In the genomic region with DNA sequence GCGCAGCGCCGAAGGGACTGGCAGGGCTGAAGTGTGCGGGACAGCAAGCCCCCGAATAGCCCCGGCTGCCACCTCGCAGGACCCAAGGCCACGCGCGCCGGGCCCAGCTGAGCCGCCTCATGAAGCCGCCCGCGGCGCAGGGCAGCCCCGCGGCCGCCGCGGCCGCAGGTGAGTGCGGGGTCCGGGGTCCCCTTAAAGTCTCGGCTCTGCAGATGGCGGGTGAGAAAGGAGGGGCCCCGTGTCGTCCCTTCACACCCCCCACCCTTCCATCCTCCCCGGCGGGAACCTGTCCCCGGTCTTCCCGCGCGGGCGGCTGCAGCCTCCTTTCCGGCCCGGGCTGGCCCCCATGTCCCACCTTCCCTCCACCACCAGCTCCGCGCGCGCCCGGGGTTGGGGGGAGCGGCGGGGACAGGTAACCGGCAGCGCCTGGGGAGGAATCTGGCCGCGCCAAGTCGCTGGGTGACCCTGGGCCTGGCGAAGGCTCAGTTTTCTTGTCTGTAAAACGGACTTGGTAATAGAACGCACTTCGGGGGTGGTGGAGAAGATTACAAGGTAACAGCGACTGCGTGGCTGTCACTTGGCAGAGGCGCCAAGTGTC, we compare ENCODE assay signal across 8 cellular contexts. TPM values are rescaled to one million over a fixed set of nuclear protein-coding genes. Genes with fewer than 3 reads are reported as not detected.
DNase-seq lines count a peak whose midpoint lies in the region; ATAC-seq, FAIRE-seq and TF ChIP-seq lines count a peak whose summit lies in the region.

No MANE protein-coding gene starts in this region.

- no peak overlapping the region for H2AK5ac ChIP-seq in H9 (ENCODE audit: insufficient read length, low read length)

- ATAC-seq in K562 (peak; percentile 52), left lobe of liver (peak; percentile 10)
- peak; percentile 7 for ATAC-seq in stimulated activated naive CD8-positive, alpha-beta T cell treated with anti-CD3 and anti-CD28 coated beads, Interleukin-15, Interleukin-2, amounts not matched to agents 100 U/mL and 50 U/mL, for 24 hours

- H3K36me3 Mint-ChIP-seq in H9 (ENCODE audit: insufficient read depth in 1 of 3, low read depth in 3 of 3) (peaks cover 0 to 2% (median 0%) of the 10 kb centered on the region in 3 experiments; a peak in 1 of 7 replicates), endothelial cell (ENCODE audit: low read depth, unreplicated experiment) (no peaks in the 10 kb centered on the region)

- H3K23ac ChIP-seq in H9 (ENCODE audit: insufficient read length, low read depth, low read length): no peak overlapping the region

- H4K20me1 ChIP-seq in H9 (ENCODE audit: control insufficient read depth, insufficient read depth, insufficient read length) (no peaks in the 10 kb centered on the region), OCI-LY3 (ENCODE audit: insufficient read depth, low read length) (no peaks in the 10 kb centered on the region), K562 (replicated peaks; ENCODE audit: control insufficient read depth, insufficient read depth, low read length) (no peaks in the 10 kb centered on the region)

- H4K91ac ChIP-seq in H9 (ENCODE audit: insufficient read length, low read depth, low read length): no peak overlapping the region

- H3K9me3 ChIP-seq in H9 (ENCODE audit: control insufficient read depth, low read depth, low read length): no peaks in the 10 kb centered on the region
- no peaks in the 10 kb centered on the region for H3K9me3 ChIP-seq in OCI-LY3 (ENCODE audit: insufficient read depth, low read length)
- H3K9me3 ChIP-seq in K562 (replicated peaks; ENCODE audit: control insufficient read depth, insufficient read depth, low read depth, low read length): no peaks in the 10 kb centered on the region

- intact Hi-C loops in K562 (cut with micrococcal nuclease): no loop called here

- H4K8ac ChIP-seq in H9 (replicated peaks; ENCODE audit: insufficient read length, low read depth, low read length): no peak overlapping the region

- DNase-seq in Daoy (ENCODE audit: low read depth): peak; percentile 11
- DNase-seq in H9: no peak
- peak; percentile 23 to 52 (median 42) for DNase-seq in K562 (ENCODE audit: extremely low read depth in 1 of 4, low spot score in 3 of 4)
- no peak for DNase-seq in left lobe of liver (ENCODE audit: low spot score)
- peak; percentile 58 for DNase-seq in stimulated activated naive CD8-positive, alpha-beta T cell treated with anti-CD3 and anti-CD28 coated beads, Interleukin-15, Interleukin-2, amounts not matched to agents 100 U/mL and 50 U/mL, for 24 hours
- no peak for DNase-seq in AML-193 (lab: John Stamatoyannopoulos, UW)
- no peak for DNase-seq in endothelial cell (ENCODE audit: low spot score)

- no peak for TF ChIP-seq EP300 in K562 (IDR thresholded peaks at IDR 0.05; ENCODE audit: low read length)

- TF ChIP-seq POLR2A in K562 (conservative IDR thresholded peaks at IDR 0.05): no peak

- no peak overlapping the region for H3K27ac Mint-ChIP-seq in H9
- no peak overlapping the region for H3K27ac Mint-ChIP-seq in endothelial cell (ENCODE audit: unreplicated experiment)

- H3T11ph ChIP-seq in H9 (ENCODE audit: low read length): no peak overlapping the region

- H3K27ac ChIP-seq in H9 (ENCODE audit: insufficient read length, low read depth, low read length) (no peak overlapping the region), OCI-LY3 (ENCODE audit: low read length) (no peak overlapping the region), K562 (ENCODE audit: extremely low read depth, low read depth, low read length) (peak overlapping the region; percentile 46; the same call in 2 of the 3 replicates)

- H3K4me1 ChIP-seq in H9 (ENCODE audit: insufficient read depth, low read length) (no peaks in the 10 kb centered on the region), OCI-LY3 (ENCODE audit: low read length) (no peaks in the 10 kb centered on the region), K562 (replicated peaks in 1 of 2; ENCODE audit: control insufficient read depth in 2 of 2, insufficient read depth in 2 of 2, low read length in 2 of 2) (peaks cover 12 to 21% of the 10 kb centered on the region in 2 experiments; a peak in 3 of 5 replicates)

- no peak for TF ChIP-seq RAD21 in K562 (CRISPR knock-in tag; conservative IDR thresholded peaks at IDR 0.05 in 1 of 2, IDR thresholded peaks at IDR 0.05 in 1 of 2)

- H3K14ac ChIP-seq in H9 (ENCODE audit: insufficient read depth, low read length): no peak overlapping the region

- H3K79me2 ChIP-seq in H9 (ENCODE audit: insufficient read depth, low read length) (no peaks in the 10 kb centered on the region), OCI-LY3 (ENCODE audit: low read length) (no peaks in the 10 kb centered on the region), K562 (ENCODE audit: control insufficient read depth, insufficient read depth, low read length) (no peaks in the 10 kb centered on the region; the same call in 2 of the 3 replicates)

- H3K4ac ChIP-seq in H9 (ENCODE audit: low read depth, low read length): no peak overlapping the region

- POLR2A ChIA-PET in K562 (lab: Yijun Ruan, JAX): interaction anchor here (0.9 to 1.4 kb wide), 2 partner anchors 49 to 190 kb away, joined by 3 to 4 read pairs; no protein-coding TSS in a partner anchor

- no peak for FAIRE-seq in K562 (lab: Jason Lieb, UNC)

- no TSS peak for BruUV-seq in K562 (replicated peaks; lab: Mats Ljungman, UMichigan)

- H3K36me3 ChIP-seq in OCI-LY3 (replicated peaks; ENCODE audit: low read depth, low read length) (no peaks in the 10 kb centered on the region), K562 (ENCODE audit: control insufficient read depth, insufficient read depth, low read length) (no peaks in the 10 kb centered on the region)

- peak overlapping the region; percentile 71 for H3K4me3 ChIP-seq in OCI-LY3 (ENCODE audit: low read length)
- H3K4me3 ChIP-seq in K562: peak overlapping the region; percentile 55

- H2BK15ac ChIP-seq in H9 (ENCODE audit: low read depth, low read length): no peak overlapping the region

- H3K27me3 ChIP-seq in H9 (ENCODE audit: insufficient read depth, low read length) (peaks cover 42% of the 10 kb centered on the region), OCI-LY3 (ENCODE audit: low read depth, low read length) (no peaks in the 10 kb centered on the region), K562 (ENCODE audit: control insufficient read depth in 2 of 2, insufficient read depth in 2 of 2, low read length in 2 of 2) (no peaks in the 10 kb centered on the region)

- H2BK120ac ChIP-seq in H9 (ENCODE audit: low read depth, low read length, poor library complexity, severe bottlenecking): no peak overlapping the region

- H3K56ac ChIP-seq in H9 (ENCODE audit: insufficient read length, low read depth, low read length): no peak overlapping the region

- H3K9me1 ChIP-seq in K562 (ENCODE audit: control insufficient read depth, insufficient read depth, low read length): no peaks in the 10 kb centered on the region

- no peak overlapping the region for H2BK5ac ChIP-seq in H9 (ENCODE audit: insufficient read length, low read length)

- H3K4me3 Mint-ChIP-seq in H9 (peak overlapping the region; percentile 52 to 77), endothelial cell (ENCODE audit: unreplicated experiment) (no peak overlapping the region)

- H3K9me3 Mint-ChIP-seq in H9 (peaks cover 0 to 5% of the 10 kb centered on the region in 2 experiments; a peak in 1 of 5 replicates), endothelial cell (ENCODE audit: unreplicated experiment) (no peaks in the 10 kb centered on the region)

- peak overlapping the region; percentile 37 for H3K4me2 ChIP-seq in H9 (ENCODE audit: insufficient read depth, insufficient read length, low read length)
- H3K4me2 ChIP-seq in OCI-LY3 (ENCODE audit: low read length): peak overlapping the region; percentile 70
- peak overlapping the region; percentile 86 for H3K4me2 ChIP-seq in K562 (ENCODE audit: insufficient read depth, low read length)

- TF ChIP-seq CTCF in H9 (conservative IDR thresholded peaks at IDR 0.05) (no peak), OCI-LY3 (IDR thresholded peaks at IDR 0.05; ENCODE audit: low read depth, low read length) (no peak), K562 (IDR thresholded peaks at IDR 0.05 in 2 of 3, conservative IDR thresholded peaks at IDR 0.05 in 1 of 3; ENCODE audit: insufficient read depth in 2 of 3, low read depth in 1 of 3, low read length in 3 of 3) (no peak), endothelial cell (IDR thresholded peaks at IDR 0.05; ENCODE audit: unreplicated experiment) (no peak)

- no peak overlapping the region for H2AFZ ChIP-seq in H9 (ENCODE audit: low read length)
- no peak overlapping the region for H2AFZ ChIP-seq in OCI-LY3 (ENCODE audit: low read depth, low read length)
- H2AFZ ChIP-seq in K562 (ENCODE audit: low read depth, low read length): peak overlapping the region; percentile 90

- no peak overlapping the region for H3K18ac ChIP-seq in H9 (ENCODE audit: insufficient read length, low read depth, low read length)

- H3K27me3 Mint-ChIP-seq in H9 (ENCODE audit: low read depth) (peaks cover 88% of the 10 kb centered on the region), endothelial cell (ENCODE audit: unreplicated experiment) (peaks cover 11% of the 10 kb centered on the region)

- H3K9ac ChIP-seq in H9 (ENCODE audit: extremely low read depth, insufficient read length, low read length) (no peak overlapping the region), OCI-LY3 (ENCODE audit: low read length) (no peak overlapping the region), K562 (ENCODE audit: insufficient read depth in 1 of 2, low read depth in 2 of 2, low read length in 2 of 2) (peak overlapping the region; percentile 56 to 83)

- no peaks in the 10 kb centered on the region for H3K79me1 ChIP-seq in H9 (ENCODE audit: insufficient read depth, low read depth, low read length, poor library complexity, severe bottlenecking)

- H4K5ac ChIP-seq in H9 (ENCODE audit: insufficient read length, low read depth, low read length): no peak overlapping the region

- in situ Hi-C loops in K562 (cut with MboI): no loop called here

- H2BK12ac ChIP-seq in H9 (ENCODE audit: insufficient read length, low read depth, low read length): no peak overlapping the region

- H3K4me1 Mint-ChIP-seq in H9 (peaks cover 3 to 14% of the 10 kb centered on the region in 2 experiments; a peak in 3 of 4 replicates), endothelial cell (ENCODE audit: unreplicated experiment) (peaks cover 2% of the 10 kb centered on the region)

- CTCF ChIA-PET in K562 (lab: Yijun Ruan, JAX; ENCODE audit: low intra/inter-chr PET ratio): interaction anchor here (0.6 kb wide), 1 partner anchor 420 kb away, joined by 3 read pairs; no protein-coding TSS in a partner anchor

- no CpG with 5 or more reads among the region's 56 CpGs for WGBS in H9 (ENCODE audit: extremely low coverage, insufficient read length, low lambda C conversion rate)
- 2% methylated on average over 35 of the region's 56 CpGs for WGBS in K562 (ENCODE audit: insufficient coverage, low coverage, missing lambda C conversion rate)

- H2BK20ac ChIP-seq in H9 (ENCODE audit: low read depth, low read length, poor library complexity, severe bottlenecking): no peak overlapping the region

- H3K23me2 ChIP-seq in H9 (ENCODE audit: insufficient read length, low read depth, low read length, poor library complexity, severe bottlenecking): peaks cover 17% of the 10 kb centered on the region

RNA-seq across cellular contexts. Expression of gene RGCC, which starts 0.3 kb away (rescaled TPM):
- total RNA-seq in Daoy (2014; rRNA removed; shearing (Covaris generic)): 7.8 and 10.6 TPM in 2 replicates
- total RNA-seq in H9 (2021) (0.46 TPM in 1 of 2 replicates, not detected in the other), K562 (2014; rRNA removed) (9.2 and 10.4 TPM in 2 replicates), K562 (2014; rRNA removed; fragmentation: Illumina TruSeq; extraction: Trizol) (5.0 and 5.8 TPM in 2 replicates), K562 (2015; rRNA removed; fragmentation: Illumina TruSeq; extraction: Trizol) (1.8 and 2.6 TPM in 2 replicates), K562 (2021) (6.1 and 7.3 TPM in 2 replicates), left lobe of liver (0.88 TPM), endothelial cell (ENCODE audit: unreplicated experiment) (0.77 TPM)
- 0.67 and 1.6 TPM in 2 replicates for total RNA-seq in K562 (2011; cell fraction: chromatin; rRNA removed; ENCODE audit: low replicate concordance)
- total RNA-seq in K562 (2011; cell fraction: nucleolus; rRNA removed): 0.92 and 1.5 TPM in 2 replicates
- total RNA-seq in K562 (2011; cell fraction: nucleoplasm; rRNA removed): 1.5 TPM in 1 of 2 replicates, not detected in the other
- polyA plus RNA-seq in K562 (2011; rRNA removed) (6.7 and 7.2 TPM in 2 replicates), K562 (2014; fragmentation: Illumina TruSeq; extraction: Trizol) (3.8 and 5.4 TPM in 2 replicates), K562 (2014; fragmentation: Nextera tagmentation; extraction: Ambion mirVana) (1 to 10 TPM in 1 of 2 experiments, under 1 TPM in 1; 0.51 to 1.6 TPM), K562 (2014; rRNA removed) (7.2 and 10.3 TPM in 2 replicates)
- 5.3 and 8.7 TPM in 2 replicates for polyA plus RNA-seq in K562 (2011; cell fraction: cytosol; rRNA removed)
- 2.8 and 4.8 TPM in 2 replicates for polyA plus RNA-seq in K562 (2011; cell fraction: nucleus; rRNA removed)
- polyA plus RNA-seq in K562 (2012): 1.7 and 2.8 TPM in 2 replicates
- polyA minus RNA-seq in K562 (2011; rRNA and poly(A)+ RNA removed): 1.3 and 1.9 TPM in 2 replicates
- polyA minus RNA-seq in K562 (2011; cell fraction: cytosol; rRNA and poly(A)+ RNA removed): 2.1 and 2.9 TPM in 2 replicates
- polyA minus RNA-seq in K562 (2011; cell fraction: nucleus; rRNA and poly(A)+ RNA removed): 0.81 and 1.4 TPM in 2 replicates

Comparison
In these comparisons a context has a peak if more than half of its experiments do, and no peak if none do; other contexts are left out.
1. DNase-seq: peak in Daoy (single experiment), K562 (4 of 4) and stimulated activated naive CD8-positive, alpha-beta T cell treated with anti-CD3 and anti-CD28 coated beads, Interleukin-15, Interleukin-2, amounts not matched to agents 100 U/mL and 50 U/mL, for 24 hours (single experiment); none in H9 (single experiment), left lobe of liver (single experiment), AML-193 (0 of 2) and endothelial cell (single experiment).
2. H3K9ac ChIP-seq: peak in K562 (2 of 2); none in H9 (single experiment) and OCI-LY3 (single experiment).
3. Peak in every context shown above with its lines, with median percentiles within 50 percentile points of each other: H3K4me2 ChIP-seq and ATAC-seq.